13 cellular contexts compared by ENCODE assay signal in the genomic region with DNA sequence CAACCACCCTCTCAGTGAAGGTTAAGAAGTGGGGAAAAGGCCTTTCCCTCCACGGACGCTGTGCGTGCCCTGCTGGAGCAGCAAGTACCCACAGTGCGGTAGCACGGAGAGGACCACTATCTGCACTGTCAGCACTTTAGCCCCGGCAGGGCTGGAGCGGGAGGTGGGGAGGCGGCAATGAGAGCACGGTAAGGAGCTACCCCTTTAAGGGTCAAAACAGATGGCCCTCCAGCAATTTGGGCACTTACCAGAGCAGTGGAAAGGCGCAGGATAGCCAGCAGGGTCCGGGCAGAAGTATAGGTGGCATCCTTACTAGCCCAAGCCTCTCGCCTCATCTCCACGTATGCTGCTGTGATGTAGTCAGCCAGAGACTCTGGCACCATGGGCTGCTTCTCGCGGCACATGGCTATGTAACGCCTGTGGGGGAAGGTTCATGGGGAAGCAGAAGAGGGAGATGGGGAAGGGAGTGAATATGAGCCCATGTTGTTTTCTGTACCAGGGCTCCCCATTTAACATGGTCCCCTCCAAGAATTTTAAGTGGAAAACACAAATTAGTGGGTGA. TPM values are rescaled to one million over a fixed set of nuclear protein-coding genes. Genes with fewer than 3 reads are reported as not detected.
DNase-seq lines count a peak whose midpoint lies in the region; ATAC-seq and TF ChIP-seq lines count a peak whose summit lies in the region.
"Had no signal": no experiment of that assay in that cellular context is flagged by ENCODE, and none has a peak within 500 bp of the region (broad histone marks: within the 10 kb centered on the region; RNA-seq: fewer than 3 reads in every experiment).

No MANE protein-coding gene starts in this region.

- peaks cover 66% of the 10 kb centered on the region for H3K36me3 Mint-ChIP-seq in neural crest cell (ENCODE audit: low read depth)
- H3K36me3 Mint-ChIP-seq in T-helper 2 cell treated with Interferon-gamma antibody and Interleukin-4, amounts not matched to agents 5 μg/mL and 100 μg/mL, for 36 hours (ENCODE audit: low read depth) = peaks cover 87% of the 10 kb centered on the region

- peaks cover 88% of the 10 kb centered on the region for H3K36me3 ChIP-seq in SK-N-MC (ENCODE audit: insufficient read depth, low read length)

- H3K27ac Mint-ChIP-seq in neural crest cell (ENCODE audit: unreplicated experiment) = peak overlapping the region; percentile 92
- no peak overlapping the region for H3K27ac Mint-ChIP-seq in T-helper 2 cell treated with Interferon-gamma antibody and Interleukin-4, amounts not matched to agents 5 μg/mL and 100 μg/mL, for 36 hours

- no peak for ATAC-seq in GM18505 (IDR thresholded peaks at IDR 0.05; ENCODE audit: unreplicated experiment)
- no peak for ATAC-seq in HG02852 (IDR thresholded peaks at IDR 0.05; ENCODE audit: unreplicated experiment)
- ATAC-seq: lower lobe of right lung had no signal

- H3K4me3 ChIP-seq in SK-N-MC = no peak overlapping the region; the same call in 1 of the 2 replicates
- H3K4me3 ChIP-seq: esophagus squamous epithelium, lower lobe of right lung, thyroid gland had no signal

- no peaks in the 10 kb centered on the region for H3K9me3 ChIP-seq in SK-N-MC (ENCODE audit: low read depth, low read length)
- H3K9me3 ChIP-seq: esophagus squamous epithelium, lower lobe of right lung, thyroid gland had no signal

- H3K27me3 Mint-ChIP-seq in neural crest cell (ENCODE audit: low read depth) = peaks cover 59% of the 10 kb centered on the region
- no peaks in the 10 kb centered on the region for H3K27me3 Mint-ChIP-seq in T-helper 2 cell treated with Interferon-gamma antibody and Interleukin-4, amounts not matched to agents 5 μg/mL and 100 μg/mL, for 36 hours (ENCODE audit: low read depth)

- H3K27ac ChIP-seq in SK-N-MC = peak overlapping the region; percentile 81
- H3K27ac ChIP-seq: esophagus squamous epithelium, KMS-11, lower lobe of right lung, thyroid gland had no signal

- no peak for DNase-seq in SK-N-MC (ENCODE audit: low read depth, low spot score)
- no peak for DNase-seq in neural crest cell (ENCODE audit: low read depth, low spot score)
- no peak for DNase-seq in T-helper 2 cell treated with Interferon-gamma antibody and Interleukin-4, amounts not matched to agents 5 μg/mL and 100 μg/mL, for 36 hours (ENCODE audit: low spot score)
- DNase-seq: activated CD8-positive, alpha-beta memory T cell treated with anti-CD3 and anti-CD28 coated beads for 24 hours; activated naive CD4-positive, alpha-beta T cell treated with anti-CD3 and anti-CD28 coated beads, Interleukin-2, amount 50 U/mL, for 16 hours; esophagus squamous epithelium; lower lobe of right lung; NCI-H1436 treated with DMSO at 0.1 percent for 48 hours; RPMI8226; thyroid gland had no signal

- no peak for TF ChIP-seq CTCF in neural crest cell (conservative IDR thresholded peaks at IDR 0.05)

- H3K4me1 Mint-ChIP-seq in neural crest cell = peaks cover 71% of the 10 kb centered on the region
- peaks cover 42% of the 10 kb centered on the region for H3K4me1 Mint-ChIP-seq in T-helper 2 cell treated with Interferon-gamma antibody and Interleukin-4, amounts not matched to agents 5 μg/mL and 100 μg/mL, for 36 hours (ENCODE audit: low read depth)

- TF ChIP-seq POLR2A in GM18505 (IDR thresholded peaks at IDR 0.05; ENCODE audit: borderline replicate concordance, extremely low read depth, insufficient read depth, insufficient read length) = peak; percentile 14

- no peaks in the 10 kb centered on the region for H3K9me3 Mint-ChIP-seq in neural crest cell
- no peaks in the 10 kb centered on the region for H3K9me3 Mint-ChIP-seq in T-helper 2 cell treated with Interferon-gamma antibody and Interleukin-4, amounts not matched to agents 5 μg/mL and 100 μg/mL, for 36 hours

- no peak overlapping the region for H3K9ac ChIP-seq in SK-N-MC (ENCODE audit: insufficient read length)
- H3K9ac ChIP-seq: KMS-11 had no signal

- H3K4me3 Mint-ChIP-seq in neural crest cell = peak overlapping the region; percentile 99
- H3K4me3 Mint-ChIP-seq in T-helper 2 cell treated with Interferon-gamma antibody and Interleukin-4, amounts not matched to agents 5 μg/mL and 100 μg/mL, for 36 hours = no peak overlapping the region

RNA-seq across cellular contexts. Expression of a gene that starts 5.2 kb away (rescaled TPM):
- 142 and 160 TPM in 2 replicates for total RNA-seq in neural crest cell

RNA-seq across cellular contexts. Expression of a gene that starts 7.2 kb away (rescaled TPM):
- 420 and 426 TPM in 2 replicates for total RNA-seq in neural crest cell

RNA-seq across cellular contexts. Expression of a gene that starts 7.4 kb away (rescaled TPM):
- total RNA-seq in neural crest cell = 22.6 and 23.6 TPM in 2 replicates

RNA-seq across cellular contexts. Expression of a gene that starts 12.5 kb away (rescaled TPM):
- 67.1 and 72.3 TPM in 2 replicates for total RNA-seq in neural crest cell

RNA-seq across cellular contexts. Expression of a gene that starts 25.2 kb away (rescaled TPM):
- total RNA-seq in neural crest cell = 82.0 and 88.9 TPM in 2 replicates
